ENCODE assay signal across 15 cellular contexts in the genomic region with DNA sequence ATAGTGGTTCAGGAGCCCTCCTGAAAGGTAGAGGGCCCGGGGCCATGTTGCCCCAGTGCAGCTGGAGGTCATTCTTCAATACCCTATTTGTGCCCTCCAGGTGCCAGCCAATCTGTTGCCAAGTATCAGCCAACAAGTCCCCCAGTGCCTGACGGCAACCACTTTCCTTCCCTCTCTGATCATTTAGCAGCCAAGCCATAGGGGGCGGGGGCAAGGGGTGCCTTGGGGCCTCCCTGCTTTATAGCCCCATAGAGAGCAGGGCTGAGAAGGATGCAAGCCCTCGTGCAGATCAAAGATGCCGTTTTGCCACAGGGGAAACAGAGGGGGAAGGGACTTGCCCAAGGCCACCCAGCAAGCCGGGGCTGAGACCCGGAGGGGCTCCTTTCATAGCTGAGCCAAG.
"Had no signal": no experiment of that assay in that cellular context is flagged by ENCODE, and none has a peak within 500 bp of the region (broad histone marks: within the 10 kb centered on the region; RNA-seq: fewer than 3 reads in every experiment).

No MANE protein-coding gene starts in this region.

- H3K27ac ChIP-seq: epithelial cell of prostate, esophagus muscularis mucosa, gastrocnemius medialis, pancreas, thoracic aorta had no signal

- FAIRE-seq: pancreas had no signal

- H3K4me3 ChIP-seq: esophagus muscularis mucosa, gastrocnemius medialis, pancreas, thoracic aorta had no signal

- ATAC-seq: effector memory CD8-positive, alpha-beta T cell; gastrocnemius medialis; left lobe of liver; natural killer cell; pancreas; right cardiac atrium; stimulated activated memory B cell treated with anti-CD40 and anti-IgM and Interleukin-4, amounts not matched to agents 10 μg/mL and 1 μg/mL and 100 μg/mL, for 72 hours had no signal

- H3K4me1 ChIP-seq: esophagus muscularis mucosa, gastrocnemius medialis, pancreas had no signal

- H3K36me3 ChIP-seq: esophagus muscularis mucosa, gastrocnemius medialis, pancreas, thoracic aorta had no signal

- H3K27me3 ChIP-seq: esophagus muscularis mucosa, gastrocnemius medialis, pancreas had no signal

- DNase-seq: effector memory CD8-positive, alpha-beta T cell; islet precursor cell; natural killer cell; occipital lobe; stimulated activated CD4-positive, alpha-beta T cell treated with anti-CD3 and anti-CD28 coated beads, Interleukin-1b, Interleukin-23, amount 100 ng/mL, for 48 hours; stimulated activated CD4-positive, alpha-beta T cell treated with anti-CD3 and anti-CD28 coated beads, Interleukin-4, amount 100 ng/mL, for 24 hours; trophoblast cell had no signal

- H3K9me3 ChIP-seq: esophagus muscularis mucosa, gastrocnemius medialis, pancreas, thoracic aorta had no signal
